In genomic region chr1:175000697-175001187, GRCh38 we compare ENCODE assay signal across 8 cellular contexts. TPM values are rescaled to one million over a fixed set of nuclear protein-coding genes. Genes with fewer than 3 reads are reported as not detected.
DNase-seq lines count a peak whose midpoint lies in the region; ATAC-seq and FAIRE-seq lines count a peak whose summit lies in the region.

No MANE protein-coding gene starts in this region.

- H3K9me3 ChIP-seq in HAP-1 (no peaks in the 10 kb centered on the region), right cardiac atrium (ENCODE audit: control insufficient read depth, low read length) (no peaks in the 10 kb centered on the region), small intestine (ENCODE audit: control insufficient read depth, low read depth) (no peaks in the 10 kb centered on the region)

- peak overlapping the region; percentile 79 for H3K4me3 ChIP-seq in HAP-1
- peak overlapping the region; percentile 50 for H3K4me3 ChIP-seq in right cardiac atrium (ENCODE audit: low read length)
- peak overlapping the region; percentile 71 to 84 for H3K4me3 ChIP-seq in small intestine (ENCODE audit: low read depth in 1 of 2, low read length in 2 of 2)

- H3K27ac ChIP-seq in right cardiac atrium (ENCODE audit: low read length) (no peak overlapping the region), small intestine (ENCODE audit: low read depth in 1 of 2, low read length in 1 of 2) (peak overlapping the region in 1 of 2 donors; percentile 88)

- in situ Hi-C loops in HAP-1 (cut with MboI; ENCODE audit: low sequenced_read_pairs): no loop called here

- intact Hi-C loops in right cardiac atrium (cut with DNase I): no loop called here

- H3K36me3 ChIP-seq in HAP-1 (replicated peaks) (peaks cover 17% of the 10 kb centered on the region), small intestine (ENCODE audit: control insufficient read depth in 2 of 2, insufficient read depth in 2 of 2, low read length in 2 of 2) (peaks cover 4 to 5% of the 10 kb centered on the region in 2 donors)

- no peak for ATAC-seq in right cardiac atrium
- ATAC-seq in HG03442 (IDR thresholded peaks at IDR 0.05; ENCODE audit: unreplicated experiment): no peak
- ATAC-seq in GM19463 (IDR thresholded peaks at IDR 0.05; ENCODE audit: unreplicated experiment): no peak

- H3K27me3 ChIP-seq in HAP-1 (ENCODE audit: low read depth) (no peaks in the 10 kb centered on the region), right cardiac atrium (ENCODE audit: control insufficient read depth, insufficient read depth) (no peaks in the 10 kb centered on the region), small intestine (ENCODE audit: control insufficient read depth in 2 of 2, insufficient read depth in 2 of 2, low read length in 2 of 2) (no peaks in the 10 kb centered on the region)

- WGBS in right cardiac atrium: 11% methylated on average over 5 of the region's 5 CpGs
- WGBS in small intestine, 3 donors: 1 to 2% (median 1%) methylated on average over 5 of the region's 5 CpGs

- no peak for FAIRE-seq in small intestine (lab: Jason Lieb, UNC)

- DNase-seq in HAP-1 (ENCODE audit: low spot score in 2 of 2): no peak
- DNase-seq in SW480 (ENCODE audit: low spot score): peak; percentile 6
- no peak for DNase-seq in right cardiac atrium
- DNase-seq in small intestine: no peak
- no peak for DNase-seq in NCI-H2081 (lab: John Stamatoyannopoulos, UW)
- no peak for DNase-seq in DMS79 treated with DMSO at 0.1 percent for 48 hours (lab: John Stamatoyannopoulos, UW)

- H3K4me1 ChIP-seq in HAP-1 (peaks cover 36% of the 10 kb centered on the region), right cardiac atrium (ENCODE audit: control insufficient read depth, insufficient read depth, low read length) (no peaks in the 10 kb centered on the region), small intestine (ENCODE audit: control insufficient read depth in 2 of 2, insufficient read depth in 1 of 2, low read depth in 1 of 2, low read length in 1 of 2) (peaks cover 0 to 2% of the 10 kb centered on the region in 2 donors)

RNA-seq across cellular contexts. Expression of gene CACYBP, which starts 1.0 kb away (rescaled TPM):
- 10 to 100 TPM; 52.9 to 81.1 (median 73.4) TPM for total RNA-seq in right cardiac atrium
- polyA plus RNA-seq in right cardiac atrium (72.9 TPM), small intestine (10 to 100 TPM; 42.4 to 99.8 (median 47.4) TPM)

RNA-seq across cellular contexts. Expression of gene MRPS14, which starts 22.5 kb away (rescaled TPM):
- 10 to 100 TPM; 23.8 to 30.0 (median 26.7) TPM for total RNA-seq in right cardiac atrium
- 23.7 TPM for polyA plus RNA-seq in right cardiac atrium
- 10 to 100 TPM; 18.1 to 34.7 (median 19.9) TPM for polyA plus RNA-seq in small intestine
